10 cellular contexts compared by ENCODE assay signal in the genomic region with DNA sequence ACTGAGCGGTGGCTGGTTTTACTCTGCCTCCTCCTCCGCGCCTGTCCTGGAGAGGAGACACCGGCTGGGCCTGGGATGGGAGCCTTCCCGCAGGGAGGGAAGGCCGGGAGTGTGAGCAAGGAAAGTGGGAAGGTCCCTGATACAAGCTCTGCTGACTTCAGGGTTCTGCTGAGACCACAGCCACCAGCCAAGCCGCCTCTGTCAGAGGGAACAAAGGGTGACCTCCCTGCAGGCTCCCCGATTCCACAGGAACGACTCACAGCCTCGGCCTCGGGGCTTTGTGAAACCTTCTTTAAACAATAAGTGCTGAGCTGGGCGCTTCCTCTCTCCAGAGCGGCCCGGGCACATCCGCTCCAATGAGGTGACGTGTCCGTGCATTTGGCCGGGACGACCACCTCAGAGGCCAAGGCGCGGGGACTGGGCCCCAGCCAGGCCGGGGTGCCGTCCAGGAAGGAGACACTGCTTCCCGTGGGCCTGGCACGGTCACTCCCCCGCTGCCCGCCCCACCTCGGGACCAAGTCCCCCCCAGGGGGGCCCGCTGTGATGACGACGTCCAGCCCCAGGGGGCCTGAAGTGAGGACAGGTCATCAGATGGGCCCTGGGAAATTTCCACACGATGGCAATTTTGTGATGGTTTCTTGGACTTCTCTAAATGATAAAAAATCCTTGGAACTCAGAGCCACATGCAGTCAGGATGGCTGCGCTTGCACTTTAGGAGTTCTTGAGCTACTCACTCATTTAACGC. TPM values are rescaled to one million over a fixed set of nuclear protein-coding genes. Genes with fewer than 3 reads are reported as not detected.
A peak's percentile ranks its signal among the peaks of the same experiment; 100 is the strongest.
DNase-seq lines count a peak whose midpoint lies in the region; ATAC-seq and TF ChIP-seq lines count a peak whose summit lies in the region.
"Had no signal": no experiment of that assay in that cellular context is flagged by ENCODE, and none has a peak within 500 bp of the region (broad histone marks: within the 10 kb centered on the region; RNA-seq: fewer than 3 reads in every experiment).

No MANE protein-coding gene starts in this region.

- no peak overlapping the region for H3K27ac Mint-ChIP-seq in activated CD8-positive, alpha-beta T cell treated with anti-CD3 and anti-CD28 coated beads for 36 hours
- H3K27ac Mint-ChIP-seq in activated naive CD8-positive, alpha-beta T cell treated with anti-CD3 and anti-CD28 coated beads for 36 hours = no peak overlapping the region
- H3K27ac Mint-ChIP-seq: activated CD4-positive, alpha-beta memory T cell treated with anti-CD3 and anti-CD28 coated beads, Interleukin-2, amount 10 ng/mL, durations not matched to agents 7 days and 5 days had no signal

- POLR2A ChIA-PET in activated CD8-positive, alpha-beta T cell treated with anti-CD3 and anti-CD28 coated beads for 36 hours (lab: Charles Lee) = no interaction called here

- no peak for ATAC-seq in GM18870 (IDR thresholded peaks at IDR 0.05; ENCODE audit: unreplicated experiment)
- ATAC-seq in activated CD8-positive, alpha-beta T cell treated with anti-CD3 and anti-CD28 coated beads for 36 hours = no peak

- H3K27ac ChIP-seq in brain microvascular endothelial cell (peak overlapping the region; percentile 58), skeletal muscle tissue (ENCODE audit: low read depth, low read length) (peak overlapping the region; percentile 78)

- no peaks in the 10 kb centered on the region for H3K9me3 Mint-ChIP-seq in activated CD8-positive, alpha-beta T cell treated with anti-CD3 and anti-CD28 coated beads for 36 hours
- H3K9me3 Mint-ChIP-seq in activated naive CD8-positive, alpha-beta T cell treated with anti-CD3 and anti-CD28 coated beads for 36 hours = no peaks in the 10 kb centered on the region
- H3K9me3 Mint-ChIP-seq: activated CD4-positive, alpha-beta memory T cell treated with anti-CD3 and anti-CD28 coated beads, Interleukin-2, amount 10 ng/mL, durations not matched to agents 7 days and 5 days had no signal

- no peak overlapping the region for H3K4me3 ChIP-seq in brain microvascular endothelial cell (ENCODE audit: low read depth, low read length)
- peak overlapping the region in 2 of 3 donors; percentile 51 to 52 for H3K4me3 ChIP-seq in skeletal muscle tissue (ENCODE audit: low read length in 3 of 3)

- CTCF ChIA-PET in activated CD8-positive, alpha-beta T cell treated with anti-CD3 and anti-CD28 coated beads for 36 hours (lab: Charles Lee) = interaction anchor here (0.6 kb wide), 1 partner anchor 9 kb away, joined by 4 read pairs; no protein-coding TSS in a partner anchor

- no peaks in the 10 kb centered on the region for H3K36me3 Mint-ChIP-seq in activated CD8-positive, alpha-beta T cell treated with anti-CD3 and anti-CD28 coated beads for 36 hours (ENCODE audit: low read depth)
- H3K36me3 Mint-ChIP-seq in activated naive CD8-positive, alpha-beta T cell treated with anti-CD3 and anti-CD28 coated beads for 36 hours = no peaks in the 10 kb centered on the region

- H3K9ac ChIP-seq in skeletal muscle tissue (ENCODE audit: low read depth in 1 of 3, low read length in 3 of 3) = peak overlapping the region; percentile 59 to 76 (median 74)

- intact Hi-C loops in activated CD8-positive, alpha-beta T cell treated with anti-CD3 and anti-CD28 coated beads for 36 hours (cut with micrococcal nuclease) = no loop called here

- in situ Hi-C loops in brain microvascular endothelial cell (cut with HindIII; ENCODE audit: low pct_ligation_motif_present, low sequenced_read_pairs) = no loop called here

- TF ChIP-seq CTCF in brain microvascular endothelial cell (IDR thresholded peaks at IDR 0.05; ENCODE audit: low read depth, low read length, missing control alignments) = no peak
- no peak for TF ChIP-seq CTCF in activated CD8-positive, alpha-beta T cell treated with anti-CD3 and anti-CD28 coated beads for 36 hours (IDR thresholded peaks at IDR 0.05)

- DNase-seq in HCEC 1CT (peak; percentile 81), brain microvascular endothelial cell (peak; percentile 73), iris pigment epithelial cell (ENCODE audit: low read depth) (peak; percentile 85), NCI-H2107 treated with DMSO at 0.1 percent for 48 hours (lab: John Stamatoyannopoulos, UW; ENCODE audit: unreplicated experiment) (no peak)
- no peak for DNase-seq in activated CD8-positive, alpha-beta T cell treated with anti-CD3 and anti-CD28 coated beads for 36 hours
- no peak for DNase-seq in activated naive CD8-positive, alpha-beta T cell treated with anti-CD3 and anti-CD28 coated beads for 36 hours
- DNase-seq: activated CD4-positive, alpha-beta memory T cell treated with anti-CD3 and anti-CD28 coated beads, Interleukin-2, amount 10 ng/mL, durations not matched to agents 7 days and 5 days; NCI-H1105 treated with DMSO at 0.1 percent for 48 hours had no signal

- H3K4me3 Mint-ChIP-seq in activated CD8-positive, alpha-beta T cell treated with anti-CD3 and anti-CD28 coated beads for 36 hours = no peak overlapping the region
- H3K4me3 Mint-ChIP-seq in activated naive CD8-positive, alpha-beta T cell treated with anti-CD3 and anti-CD28 coated beads for 36 hours = no peak overlapping the region
- H3K4me3 Mint-ChIP-seq: activated CD4-positive, alpha-beta memory T cell treated with anti-CD3 and anti-CD28 coated beads, Interleukin-2, amount 10 ng/mL, durations not matched to agents 7 days and 5 days had no signal

- H3K9me3 ChIP-seq in skeletal muscle tissue (ENCODE audit: control insufficient read depth in 3 of 3, low read length in 3 of 3) = no peaks in the 10 kb centered on the region

- peaks cover 37 to 40% (median 40%) of the 10 kb centered on the region in 3 donors for H3K4me1 ChIP-seq in skeletal muscle tissue (ENCODE audit: control insufficient read depth in 3 of 3, insufficient read depth in 3 of 3, low read length in 3 of 3)

- H3K36me3 ChIP-seq in brain microvascular endothelial cell (replicated peaks) (no peaks in the 10 kb centered on the region), skeletal muscle tissue (ENCODE audit: control insufficient read depth in 3 of 3, insufficient read depth in 3 of 3, low read length in 3 of 3) (no peaks in the 10 kb centered on the region)

- H3K27me3 Mint-ChIP-seq in activated CD8-positive, alpha-beta T cell treated with anti-CD3 and anti-CD28 coated beads for 36 hours = no peaks in the 10 kb centered on the region
- no peaks in the 10 kb centered on the region for H3K27me3 Mint-ChIP-seq in activated naive CD8-positive, alpha-beta T cell treated with anti-CD3 and anti-CD28 coated beads for 36 hours

- H3K4me1 Mint-ChIP-seq in activated CD8-positive, alpha-beta T cell treated with anti-CD3 and anti-CD28 coated beads for 36 hours (ENCODE audit: low read depth) = peaks cover 12% of the 10 kb centered on the region
- H3K4me1 Mint-ChIP-seq in activated naive CD8-positive, alpha-beta T cell treated with anti-CD3 and anti-CD28 coated beads for 36 hours = peaks cover 14% of the 10 kb centered on the region
- H3K4me1 Mint-ChIP-seq: activated CD4-positive, alpha-beta memory T cell treated with anti-CD3 and anti-CD28 coated beads, Interleukin-2, amount 10 ng/mL, durations not matched to agents 7 days and 5 days had no signal

- no peaks in the 10 kb centered on the region for H3K27me3 ChIP-seq in brain microvascular endothelial cell (replicated peaks)
- H3K27me3 ChIP-seq in skeletal muscle tissue (ENCODE audit: control insufficient read depth in 3 of 3, insufficient read depth in 3 of 3, low read length in 3 of 3) = no peaks in the 10 kb centered on the region

RNA-seq across cellular contexts. Expression of gene CIBAR2, which starts 11.8 kb away (rescaled TPM):
- not detected for total RNA-seq in skeletal muscle tissue
- total RNA-seq in activated CD8-positive, alpha-beta T cell treated with anti-CD3 and anti-CD28 coated beads for 36 hours = not detected
- not detected for total RNA-seq in activated naive CD8-positive, alpha-beta T cell treated with anti-CD3 and anti-CD28 coated beads for 36 hours
- total RNA-seq: activated CD4-positive, alpha-beta memory T cell treated with anti-CD3 and anti-CD28 coated beads, Interleukin-2, amount 10 ng/mL, durations not matched to agents 7 days and 5 days had no signal

Comparison
In these comparisons a context has a peak if more than half of its experiments do, and no peak if none do; other contexts are left out.
1. DNase-seq: peak in HCEC 1CT (single experiment), brain microvascular endothelial cell (single experiment) and iris pigment epithelial cell (single experiment); none in activated CD8-positive, alpha-beta T cell treated with anti-CD3 and anti-CD28 coated beads for 36 hours (single experiment), activated naive CD8-positive, alpha-beta T cell treated with anti-CD3 and anti-CD28 coated beads for 36 hours (single experiment) and NCI-H2107 treated with DMSO at 0.1 percent for 48 hours (single experiment).